In genomic region chr17:58117382-58117781, GRCh38 we compare ENCODE assay signal across 37 cellular contexts. TPM values are rescaled to one million over a fixed set of nuclear protein-coding genes. Genes with fewer than 3 reads are reported as not detected.
"Had no signal": no experiment of that assay in that cellular context is flagged by ENCODE, and none has a peak within 500 bp of the region (broad histone marks: within the 10 kb centered on the region; RNA-seq: fewer than 3 reads in every experiment).

No MANE protein-coding gene starts in this region.

- H3K9me3 Mint-ChIP-seq: endodermal cell; mesothelial cell of epicardium; naive B cell; natural killer cell treated with Interleukin-12 subunit alpha and Interleukin-12 subunit beta and Interleukin-15 and Interleukin-18, amount 100 ng/mL, for 72 hours; neural progenitor cell; stimulated activated effector memory CD8-positive, alpha-beta T cell treated with anti-CD3 and anti-CD28 coated beads, Interleukin-12 subunit alpha, Interleukin-12 subunit beta, amount 100 ng/mL, for 72 hours; type B pancreatic cell had no signal

- H3K36me3 Mint-ChIP-seq: mesothelial cell of epicardium; naive B cell; natural killer cell treated with Interleukin-12 subunit alpha and Interleukin-12 subunit beta and Interleukin-15 and Interleukin-18, amount 100 ng/mL, for 72 hours; neural progenitor cell; stimulated activated effector memory CD8-positive, alpha-beta T cell treated with anti-CD3 and anti-CD28 coated beads, Interleukin-12 subunit alpha, Interleukin-12 subunit beta, amount 100 ng/mL, for 72 hours; type B pancreatic cell had no signal

- DNase-seq: dorsolateral prefrontal cortex; effector CD4-positive, alpha-beta T cell; endodermal cell; foreskin keratinocyte; heart left ventricle; kidney; mesenchymal stem cell; mucosa of descending colon; naive B cell; nucleus accumbens; sigmoid colon; stimulated activated CD4-positive, alpha-beta T cell treated with anti-CD3 and anti-CD28 coated beads, Interleukin-2, amount 100 ng/mL, for 24 hours; stimulated activated CD4-positive, alpha-beta T cell treated with anti-CD3 and anti-CD28 coated beads, Interleukin-4, amount 100 ng/mL, for 24 hours; stimulated activated naive CD4-positive, alpha-beta T cell treated with Interleukin-2 at 50 U/mL for 16 hours; stomach; testis; tibial artery had no signal

- H3K9ac ChIP-seq: neural progenitor cell had no signal

- H3K27ac Mint-ChIP-seq: endodermal cell; mesothelial cell of epicardium; naive B cell; natural killer cell treated with Interleukin-12 subunit alpha and Interleukin-12 subunit beta and Interleukin-15 and Interleukin-18, amount 100 ng/mL, for 72 hours; neural progenitor cell; stimulated activated effector memory CD8-positive, alpha-beta T cell treated with anti-CD3 and anti-CD28 coated beads, Interleukin-12 subunit alpha, Interleukin-12 subunit beta, amount 100 ng/mL, for 72 hours; type B pancreatic cell had no signal

- H3K27ac ChIP-seq: dorsolateral prefrontal cortex, epithelial cell of prostate, foreskin keratinocyte, gastroesophageal sphincter, heart left ventricle, hepatocyte, neural progenitor cell, prostate gland, right atrium auricular region, sigmoid colon, stomach, testis, tibial artery had no signal

- H3K27me3 ChIP-seq: right atrium auricular region, sigmoid colon, testis had no signal

- H3K4me1 Mint-ChIP-seq: endodermal cell, mesothelial cell of epicardium, naive B cell had no signal

- H3K4me1 ChIP-seq: foreskin keratinocyte, gastroesophageal sphincter, neural progenitor cell, prostate gland, right atrium auricular region, sigmoid colon, stomach, testis, tibial artery had no signal

- H3K9me3 ChIP-seq: gastroesophageal sphincter, heart left ventricle, mucosa of descending colon, prostate gland, right atrium auricular region, sigmoid colon, stomach, testis, tibial artery had no signal

- H3K4me3 ChIP-seq: dorsolateral prefrontal cortex, gastroesophageal sphincter, heart left ventricle, hepatocyte, mucosa of descending colon, neural progenitor cell, prostate gland, right atrium auricular region, sigmoid colon, stomach, testis, tibial artery had no signal

- H3K79me2 ChIP-seq: hepatocyte had no signal

- ATAC-seq: esophagus mucosa; foreskin keratinocyte; gastroesophageal sphincter; heart left ventricle; left lobe of liver; mucosa of descending colon; natural killer cell treated with Interleukin-12 subunit alpha and Interleukin-12 subunit beta and Interleukin-15 and Interleukin-18, amount 100 ng/mL, for 72 hours; stimulated activated effector memory CD8-positive, alpha-beta T cell treated with anti-CD3 and anti-CD28 coated beads, Interleukin-12 subunit alpha, Interleukin-12 subunit beta, amount 100 ng/mL, for 72 hours had no signal

- H3K36me3 ChIP-seq: gastroesophageal sphincter, heart left ventricle, neural progenitor cell, prostate gland, right atrium auricular region, sigmoid colon, stomach, tibial artery had no signal

- H2AFZ ChIP-seq: hepatocyte, neural progenitor cell had no signal

- H3K4me3 Mint-ChIP-seq: endodermal cell; mesothelial cell of epicardium; naive B cell; natural killer cell treated with Interleukin-12 subunit alpha and Interleukin-12 subunit beta and Interleukin-15 and Interleukin-18, amount 100 ng/mL, for 72 hours; neural progenitor cell; stimulated activated effector memory CD8-positive, alpha-beta T cell treated with anti-CD3 and anti-CD28 coated beads, Interleukin-12 subunit alpha, Interleukin-12 subunit beta, amount 100 ng/mL, for 72 hours; type B pancreatic cell had no signal

- H3K4me2 ChIP-seq: hepatocyte, neural progenitor cell had no signal

- FAIRE-seq: colon, kidney had no signal

RNA-seq across cellular contexts. Expression of gene OR4D1, which starts 30.8 kb away (rescaled TPM):
- total RNA-seq: esophagus mucosa, fibroblast of lung, foreskin keratinocyte, gastroesophageal sphincter, heart left ventricle, hepatocyte, left lobe of liver, lung microvascular endothelial cell, mesothelial cell of epicardium, mucosa of descending colon, right atrium auricular region, sigmoid colon, skeletal muscle tissue, stomach, subcutaneous adipose tissue, urinary bladder had no signal
- polyA plus RNA-seq: fibroblast of lung, foreskin keratinocyte, heart left ventricle, hepatocyte, liver, urinary bladder had no signal

RNA-seq across cellular contexts. Expression of gene OR4D2, which starts 49.4 kb away (rescaled TPM):
- total RNA-seq: dorsolateral prefrontal cortex; endodermal cell; esophagus mucosa; fibroblast of lung; foreskin keratinocyte; gastroesophageal sphincter; heart left ventricle; hepatocyte; kidney; left lobe of liver; liver; lung microvascular endothelial cell; mesothelial cell of epicardium; mucosa of descending colon; natural killer cell treated with Interleukin-12 subunit alpha and Interleukin-12 subunit beta and Interleukin-15 and Interleukin-18, amount 100 ng/mL, for 72 hours; osteocyte; prostate gland; right atrium auricular region; sigmoid colon; skeletal muscle tissue; stomach; subcutaneous adipose tissue; testis; urinary bladder had no signal
- polyA plus RNA-seq: fibroblast of lung, foreskin keratinocyte, heart left ventricle, hepatocyte, liver, sigmoid colon, stomach, urinary bladder had no signal
